1 cellular context compared by ENCODE assay signal in the genomic region with DNA sequence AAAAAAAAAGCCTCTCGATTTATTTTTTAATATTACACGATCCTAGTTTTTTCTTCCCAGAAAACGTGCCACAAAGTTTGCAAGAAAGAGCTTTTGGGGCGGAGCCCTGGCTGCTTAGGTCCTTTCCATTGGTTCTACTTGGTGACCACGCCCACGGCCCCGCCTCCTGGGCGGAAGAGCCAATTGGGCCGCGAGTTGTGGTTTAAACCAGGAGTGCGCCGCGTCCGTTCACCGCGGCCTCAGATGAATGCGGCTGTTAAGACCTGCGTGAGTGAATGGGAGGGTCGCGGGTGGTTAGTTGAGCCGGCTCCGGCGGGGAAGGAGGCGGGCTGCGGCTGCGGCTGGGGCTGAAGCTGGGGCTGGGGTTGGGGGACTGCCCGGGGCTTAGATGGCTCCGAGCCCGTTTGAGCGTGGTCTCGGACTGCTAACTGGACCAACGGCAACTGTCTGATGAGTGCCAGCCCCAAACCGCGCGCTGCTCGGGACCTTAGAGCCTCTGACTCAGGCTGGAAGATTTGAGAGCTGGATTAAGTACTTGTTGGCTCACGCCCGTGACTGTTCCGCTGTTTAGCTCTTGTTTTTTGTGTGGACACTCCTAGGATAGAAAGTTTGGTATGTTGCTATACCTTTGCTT.
TF ChIP-seq lines count a peak whose summit lies in the region.

A gene (plus strand): TSS at position 231 of the 634 bp plus-strand sequence. CDS start 458 bp downstream, outside the sequence.

TF ChIP-seq in K562, 482 proteins besides CTCF, POLR2A, EP300 and RAD21 (continued from another document and continues in another):
- TF ChIP-seq, protein P1, sequence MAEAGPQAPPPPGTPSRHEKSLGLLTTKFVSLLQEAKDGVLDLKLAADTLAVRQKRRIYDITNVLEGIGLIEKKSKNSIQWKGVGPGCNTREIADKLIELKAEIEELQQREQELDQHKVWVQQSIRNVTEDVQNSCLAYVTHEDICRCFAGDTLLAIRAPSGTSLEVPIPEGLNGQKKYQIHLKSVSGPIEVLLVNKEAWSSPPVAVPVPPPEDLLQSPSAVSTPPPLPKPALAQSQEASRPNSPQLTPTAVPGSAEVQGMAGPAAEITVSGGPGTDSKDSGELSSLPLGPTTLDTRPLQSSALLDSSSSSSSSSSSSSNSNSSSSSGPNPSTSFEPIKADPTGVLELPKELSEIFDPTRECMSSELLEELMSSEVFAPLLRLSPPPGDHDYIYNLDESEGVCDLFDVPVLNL (CRISPR knock-in tag; IDR thresholded peaks at IDR 0.05; ENCODE audit: low read depth) = peak; percentile 93
- TF ChIP-seq, protein P2, sequence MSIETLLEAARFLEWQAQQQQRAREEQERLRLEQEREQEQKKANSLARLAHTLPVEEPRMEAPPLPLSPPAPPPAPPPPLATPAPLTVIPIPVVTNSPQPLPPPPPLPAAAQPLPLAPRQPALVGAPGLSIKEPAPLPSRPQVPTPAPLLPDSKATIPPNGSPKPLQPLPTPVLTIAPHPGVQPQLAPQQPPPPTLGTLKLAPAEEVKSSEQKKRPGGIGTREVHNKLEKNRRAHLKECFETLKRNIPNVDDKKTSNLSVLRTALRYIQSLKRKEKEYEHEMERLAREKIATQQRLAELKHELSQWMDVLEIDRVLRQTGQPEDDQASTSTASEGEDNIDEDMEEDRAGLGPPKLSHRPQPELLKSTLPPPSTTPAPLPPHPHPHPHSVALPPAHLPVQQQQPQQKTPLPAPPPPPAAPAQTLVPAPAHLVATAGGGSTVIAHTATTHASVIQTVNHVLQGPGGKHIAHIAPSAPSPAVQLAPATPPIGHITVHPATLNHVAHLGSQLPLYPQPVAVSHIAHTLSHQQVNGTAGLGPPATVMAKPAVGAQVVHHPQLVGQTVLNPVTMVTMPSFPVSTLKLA (conservative IDR thresholded peaks at IDR 0.05) = peak; percentile 61 to 77
- TF ChIP-seq NR4A1 (CRISPR knock-in tag; IDR thresholded peaks at IDR 0.05) (no peak), NR4A1 (tag; IDR thresholded peaks at IDR 0.05) (no peak), MAZ (CRISPR knock-in tag; conservative IDR thresholded peaks at IDR 0.05 in 1 of 2, IDR thresholded peaks at IDR 0.05 in 1 of 2) (no peak), PRMT5 (CRISPR knock-in tag; IDR thresholded peaks at IDR 0.05) (no peak), HIVEP1 (CRISPR knock-in tag; IDR thresholded peaks at IDR 0.05) (no peak), ZNF224 (CRISPR knock-in tag; IDR thresholded peaks at IDR 0.05) (no peak), CAMTA2 (CRISPR knock-in tag; conservative IDR thresholded peaks at IDR 0.05) (no peak), CCAR2 (IDR thresholded peaks at IDR 0.05; ENCODE audit: low read depth, low read length) (no peak), ZNF212 (CRISPR knock-in tag; IDR thresholded peaks at IDR 0.05) (no peak), NELFE (IDR thresholded peaks at IDR 0.05; ENCODE audit: insufficient read depth, insufficient read length) (no peak), SMARCC2 (IDR thresholded peaks at IDR 0.05; ENCODE audit: low read depth) (no peak), MECOM (CRISPR knock-in tag; IDR thresholded peaks at IDR 0.05) (no peak), HDAC3 (IDR thresholded peaks at IDR 0.05; ENCODE audit: borderline replicate concordance, partially characterized antibody) (no peak), TFAM (CRISPR knock-in tag; conservative IDR thresholded peaks at IDR 0.05) (no peak), CSDE1 (IDR thresholded peaks at IDR 0.05) (no peak), GABPA (tag; conservative IDR thresholded peaks at IDR 0.05; ENCODE audit: low read depth) (no peak; the same call in 1 of the 2 replicates), SMAD4 (CRISPR knock-in tag; conservative IDR thresholded peaks at IDR 0.05) (no peak), TSC22D4 (tag; IDR thresholded peaks at IDR 0.05) (no peak), EHMT2 (IDR thresholded peaks at IDR 0.05) (no peak), PHB (CRISPR knock-in tag; IDR thresholded peaks at IDR 0.05) (no peak), HNRNPK (IDR thresholded peaks at IDR 0.05; ENCODE audit: low read depth, low read length, poor library complexity, severe bottlenecking) (no peak), TARDBP (IDR thresholded peaks at IDR 0.05) (no peak), FUS (optimal IDR thresholded peaks at IDR 0.05; ENCODE audit: low read depth, low read length) (no peak), MIER1 (IDR thresholded peaks at IDR 0.05; ENCODE audit: low read depth) (no peak), NEUROD1 (IDR thresholded peaks at IDR 0.05; ENCODE audit: borderline replicate concordance, low read depth, low read length, partially characterized antibody) (peak; percentile 63), BACH1 (tag; IDR thresholded peaks at IDR 0.05) (no peak), CXXC5 (CRISPR knock-in tag; IDR thresholded peaks at IDR 0.05) (peak; percentile 87), HEY1 (CRISPR knock-in tag; IDR thresholded peaks at IDR 0.05; ENCODE audit: borderline replicate concordance) (no peak), PHTF2 (CRISPR knock-in tag; IDR thresholded peaks at IDR 0.05) (no peak), ZC3H4 (CRISPR knock-in tag; IDR thresholded peaks at IDR 0.05; ENCODE audit: borderline replicate concordance) (no peak), ZNF79 (CRISPR knock-in tag; IDR thresholded peaks at IDR 0.05; ENCODE audit: low read depth) (no peak), PHF21A (IDR thresholded peaks at IDR 0.05; ENCODE audit: borderline replicate concordance, low read depth) (no peak), YY1 (IDR thresholded peaks at IDR 0.05; ENCODE audit: borderline replicate concordance in 1 of 3, control insufficient read depth in 1 of 3, extremely low read depth in 1 of 3, insufficient read depth in 3 of 3, insufficient read length in 1 of 3, insufficient replicate concordance in 2 of 3, low read depth in 1 of 3, low read length in 2 of 3) (peak in 2 of 3 experiments; percentile 43 to 58), ZNF778 (CRISPR knock-in tag; IDR thresholded peaks at IDR 0.05) (no peak), CBX8 (IDR thresholded peaks at IDR 0.05; ENCODE audit: borderline replicate concordance, extremely low read depth, low read depth, low read length, poor library complexity, severe bottlenecking) (no peak), RFX7 (CRISPR knock-in tag; IDR thresholded peaks at IDR 0.05) (no peak), FOXA3 (CRISPR knock-in tag; conservative IDR thresholded peaks at IDR 0.05 in 1 of 2, IDR thresholded peaks at IDR 0.05 in 1 of 2) (no peak), FOS (IDR thresholded peaks at IDR 0.05; ENCODE audit: extremely low read depth, insufficient read length) (no peak), ZNF24 (IDR thresholded peaks at IDR 0.05) (no peak), HLTF (IDR thresholded peaks at IDR 0.05) (no peak), TCFL5 (CRISPR knock-in tag; conservative IDR thresholded peaks at IDR 0.05) (no peak), ZBTB8A (IDR thresholded peaks at IDR 0.05; ENCODE audit: partially characterized antibody) (no peak), TGIF2 (CRISPR knock-in tag; IDR thresholded peaks at IDR 0.05) (no peak)
- TF ChIP-seq, protein P3, sequence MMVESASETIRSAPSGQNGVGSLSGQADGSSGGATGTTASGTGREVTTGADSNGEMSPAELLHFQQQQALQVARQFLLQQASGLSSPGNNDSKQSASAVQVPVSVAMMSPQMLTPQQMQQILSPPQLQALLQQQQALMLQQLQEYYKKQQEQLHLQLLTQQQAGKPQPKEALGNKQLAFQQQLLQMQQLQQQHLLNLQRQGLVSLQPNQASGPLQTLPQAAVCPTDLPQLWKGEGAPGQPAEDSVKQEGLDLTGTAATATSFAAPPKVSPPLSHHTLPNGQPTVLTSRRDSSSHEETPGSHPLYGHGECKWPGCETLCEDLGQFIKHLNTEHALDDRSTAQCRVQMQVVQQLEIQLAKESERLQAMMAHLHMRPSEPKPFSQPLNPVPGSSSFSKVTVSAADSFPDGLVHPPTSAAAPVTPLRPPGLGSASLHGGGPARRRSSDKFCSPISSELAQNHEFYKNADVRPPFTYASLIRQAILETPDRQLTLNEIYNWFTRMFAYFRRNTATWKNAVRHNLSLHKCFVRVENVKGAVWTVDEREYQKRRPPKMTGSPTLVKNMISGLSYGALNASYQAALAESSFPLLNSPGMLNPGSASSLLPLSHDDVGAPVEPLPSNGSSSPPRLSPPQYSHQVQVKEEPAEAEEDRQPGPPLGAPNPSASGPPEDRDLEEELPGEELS (CRISPR knock-in tag; IDR thresholded peaks at IDR 0.05; ENCODE audit: borderline replicate concordance) = no peak
- TF ChIP-seq, protein P4, sequence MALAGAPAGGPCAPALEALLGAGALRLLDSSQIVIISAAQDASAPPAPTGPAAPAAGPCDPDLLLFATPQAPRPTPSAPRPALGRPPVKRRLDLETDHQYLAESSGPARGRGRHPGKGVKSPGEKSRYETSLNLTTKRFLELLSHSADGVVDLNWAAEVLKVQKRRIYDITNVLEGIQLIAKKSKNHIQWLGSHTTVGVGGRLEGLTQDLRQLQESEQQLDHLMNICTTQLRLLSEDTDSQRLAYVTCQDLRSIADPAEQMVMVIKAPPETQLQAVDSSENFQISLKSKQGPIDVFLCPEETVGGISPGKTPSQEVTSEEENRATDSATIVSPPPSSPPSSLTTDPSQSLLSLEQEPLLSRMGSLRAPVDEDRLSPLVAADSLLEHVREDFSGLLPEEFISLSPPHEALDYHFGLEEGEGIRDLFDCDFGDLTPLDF (CRISPR knock-in tag; IDR thresholded peaks at IDR 0.05) = peak; percentile 72; the same call in 1 of the 2 replicates
- TF ChIP-seq, protein P5, sequence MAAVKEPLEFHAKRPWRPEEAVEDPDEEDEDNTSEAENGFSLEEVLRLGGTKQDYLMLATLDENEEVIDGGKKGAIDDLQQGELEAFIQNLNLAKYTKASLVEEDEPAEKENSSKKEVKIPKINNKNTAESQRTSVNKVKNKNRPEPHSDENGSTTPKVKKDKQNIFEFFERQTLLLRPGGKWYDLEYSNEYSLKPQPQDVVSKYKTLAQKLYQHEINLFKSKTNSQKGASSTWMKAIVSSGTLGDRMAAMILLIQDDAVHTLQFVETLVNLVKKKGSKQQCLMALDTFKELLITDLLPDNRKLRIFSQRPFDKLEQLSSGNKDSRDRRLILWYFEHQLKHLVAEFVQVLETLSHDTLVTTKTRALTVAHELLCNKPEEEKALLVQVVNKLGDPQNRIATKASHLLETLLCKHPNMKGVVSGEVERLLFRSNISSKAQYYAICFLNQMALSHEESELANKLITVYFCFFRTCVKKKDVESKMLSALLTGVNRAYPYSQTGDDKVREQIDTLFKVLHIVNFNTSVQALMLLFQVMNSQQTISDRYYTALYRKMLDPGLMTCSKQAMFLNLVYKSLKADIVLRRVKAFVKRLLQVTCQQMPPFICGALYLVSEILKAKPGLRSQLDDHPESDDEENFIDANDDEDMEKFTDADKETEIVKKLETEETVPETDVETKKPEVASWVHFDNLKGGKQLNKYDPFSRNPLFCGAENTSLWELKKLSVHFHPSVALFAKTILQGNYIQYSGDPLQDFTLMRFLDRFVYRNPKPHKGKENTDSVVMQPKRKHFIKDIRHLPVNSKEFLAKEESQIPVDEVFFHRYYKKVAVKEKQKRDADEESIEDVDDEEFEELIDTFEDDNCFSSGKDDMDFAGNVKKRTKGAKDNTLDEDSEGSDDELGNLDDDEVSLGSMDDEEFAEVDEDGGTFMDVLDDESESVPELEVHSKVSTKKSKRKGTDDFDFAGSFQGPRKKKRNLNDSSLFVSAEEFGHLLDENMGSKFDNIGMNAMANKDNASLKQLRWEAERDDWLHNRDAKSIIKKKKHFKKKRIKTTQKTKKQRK (IDR thresholded peaks at IDR 0.05; ENCODE audit: borderline replicate concordance, low read depth, low read length) = no peak
- TF ChIP-seq, protein P6, sequence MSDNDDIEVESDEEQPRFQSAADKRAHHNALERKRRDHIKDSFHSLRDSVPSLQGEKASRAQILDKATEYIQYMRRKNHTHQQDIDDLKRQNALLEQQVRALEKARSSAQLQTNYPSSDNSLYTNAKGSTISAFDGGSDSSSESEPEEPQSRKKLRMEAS (CRISPR knock-in tag; IDR thresholded peaks at IDR 0.05) = peak; percentile 49; the same call in 1 of the 2 replicates
- TF ChIP-seq, protein P7, sequence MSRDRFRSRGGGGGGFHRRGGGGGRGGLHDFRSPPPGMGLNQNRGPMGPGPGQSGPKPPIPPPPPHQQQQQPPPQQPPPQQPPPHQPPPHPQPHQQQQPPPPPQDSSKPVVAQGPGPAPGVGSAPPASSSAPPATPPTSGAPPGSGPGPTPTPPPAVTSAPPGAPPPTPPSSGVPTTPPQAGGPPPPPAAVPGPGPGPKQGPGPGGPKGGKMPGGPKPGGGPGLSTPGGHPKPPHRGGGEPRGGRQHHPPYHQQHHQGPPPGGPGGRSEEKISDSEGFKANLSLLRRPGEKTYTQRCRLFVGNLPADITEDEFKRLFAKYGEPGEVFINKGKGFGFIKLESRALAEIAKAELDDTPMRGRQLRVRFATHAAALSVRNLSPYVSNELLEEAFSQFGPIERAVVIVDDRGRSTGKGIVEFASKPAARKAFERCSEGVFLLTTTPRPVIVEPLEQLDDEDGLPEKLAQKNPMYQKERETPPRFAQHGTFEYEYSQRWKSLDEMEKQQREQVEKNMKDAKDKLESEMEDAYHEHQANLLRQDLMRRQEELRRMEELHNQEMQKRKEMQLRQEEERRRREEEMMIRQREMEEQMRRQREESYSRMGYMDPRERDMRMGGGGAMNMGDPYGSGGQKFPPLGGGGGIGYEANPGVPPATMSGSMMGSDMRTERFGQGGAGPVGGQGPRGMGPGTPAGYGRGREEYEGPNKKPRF (IDR thresholded peaks at IDR 0.05; ENCODE audit: low read depth, low read length) = no peak
- TF ChIP-seq, protein P8, sequence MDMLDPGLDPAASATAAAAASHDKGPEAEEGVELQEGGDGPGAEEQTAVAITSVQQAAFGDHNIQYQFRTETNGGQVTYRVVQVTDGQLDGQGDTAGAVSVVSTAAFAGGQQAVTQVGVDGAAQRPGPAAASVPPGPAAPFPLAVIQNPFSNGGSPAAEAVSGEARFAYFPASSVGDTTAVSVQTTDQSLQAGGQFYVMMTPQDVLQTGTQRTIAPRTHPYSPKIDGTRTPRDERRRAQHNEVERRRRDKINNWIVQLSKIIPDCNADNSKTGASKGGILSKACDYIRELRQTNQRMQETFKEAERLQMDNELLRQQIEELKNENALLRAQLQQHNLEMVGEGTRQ (CRISPR knock-in tag; IDR thresholded peaks at IDR 0.05) = no peak
- TF ChIP-seq, protein P9, sequence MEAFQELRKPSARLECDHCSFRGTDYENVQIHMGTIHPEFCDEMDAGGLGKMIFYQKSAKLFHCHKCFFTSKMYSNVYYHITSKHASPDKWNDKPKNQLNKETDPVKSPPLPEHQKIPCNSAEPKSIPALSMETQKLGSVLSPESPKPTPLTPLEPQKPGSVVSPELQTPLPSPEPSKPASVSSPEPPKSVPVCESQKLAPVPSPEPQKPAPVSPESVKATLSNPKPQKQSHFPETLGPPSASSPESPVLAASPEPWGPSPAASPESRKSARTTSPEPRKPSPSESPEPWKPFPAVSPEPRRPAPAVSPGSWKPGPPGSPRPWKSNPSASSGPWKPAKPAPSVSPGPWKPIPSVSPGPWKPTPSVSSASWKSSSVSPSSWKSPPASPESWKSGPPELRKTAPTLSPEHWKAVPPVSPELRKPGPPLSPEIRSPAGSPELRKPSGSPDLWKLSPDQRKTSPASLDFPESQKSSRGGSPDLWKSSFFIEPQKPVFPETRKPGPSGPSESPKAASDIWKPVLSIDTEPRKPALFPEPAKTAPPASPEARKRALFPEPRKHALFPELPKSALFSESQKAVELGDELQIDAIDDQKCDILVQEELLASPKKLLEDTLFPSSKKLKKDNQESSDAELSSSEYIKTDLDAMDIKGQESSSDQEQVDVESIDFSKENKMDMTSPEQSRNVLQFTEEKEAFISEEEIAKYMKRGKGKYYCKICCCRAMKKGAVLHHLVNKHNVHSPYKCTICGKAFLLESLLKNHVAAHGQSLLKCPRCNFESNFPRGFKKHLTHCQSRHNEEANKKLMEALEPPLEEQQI (IDR thresholded peaks at IDR 0.05) = no peak
